Comparison of ENCODE assay signal across 1 cellular context in genomic region chr19:41957838-41958366, GRCh38.
TF ChIP-seq lines count a peak whose summit lies in the region.

No MANE protein-coding gene starts in this region.

TF ChIP-seq in A549, 52 proteins besides CTCF, POLR2A, EP300 and RAD21 (continued from another document):
- TF ChIP-seq REST (IDR thresholded peaks at IDR 0.05), result no peak
- TF ChIP-seq ZFP36 (IDR thresholded peaks at IDR 0.05; ENCODE audit: borderline replicate concordance, partially characterized antibody), result no peak
- TF ChIP-seq, protein P1, sequence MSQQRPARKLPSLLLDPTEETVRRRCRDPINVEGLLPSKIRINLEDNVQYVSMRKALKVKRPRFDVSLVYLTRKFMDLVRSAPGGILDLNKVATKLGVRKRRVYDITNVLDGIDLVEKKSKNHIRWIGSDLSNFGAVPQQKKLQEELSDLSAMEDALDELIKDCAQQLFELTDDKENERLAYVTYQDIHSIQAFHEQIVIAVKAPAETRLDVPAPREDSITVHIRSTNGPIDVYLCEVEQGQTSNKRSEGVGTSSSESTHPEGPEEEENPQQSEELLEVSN (IDR thresholded peaks at IDR 0.05; ENCODE audit: borderline replicate concordance, low read depth), result 0 out of 2 replicates have a peak, but pooled peaks have one; percentile 42
- no peak for TF ChIP-seq ZC3H11A (IDR thresholded peaks at IDR 0.05)
- peak; percentile 23; the same call in 1 of the 2 replicates for TF ChIP-seq ESRRA (IDR thresholded peaks at IDR 0.05; ENCODE audit: borderline replicate concordance, low read length)
- TF ChIP-seq, protein P2, sequence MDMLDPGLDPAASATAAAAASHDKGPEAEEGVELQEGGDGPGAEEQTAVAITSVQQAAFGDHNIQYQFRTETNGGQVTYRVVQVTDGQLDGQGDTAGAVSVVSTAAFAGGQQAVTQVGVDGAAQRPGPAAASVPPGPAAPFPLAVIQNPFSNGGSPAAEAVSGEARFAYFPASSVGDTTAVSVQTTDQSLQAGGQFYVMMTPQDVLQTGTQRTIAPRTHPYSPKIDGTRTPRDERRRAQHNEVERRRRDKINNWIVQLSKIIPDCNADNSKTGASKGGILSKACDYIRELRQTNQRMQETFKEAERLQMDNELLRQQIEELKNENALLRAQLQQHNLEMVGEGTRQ (IDR thresholded peaks at IDR 0.05), result peak; percentile 66
- TF ChIP-seq NPAS2 (CRISPR knock-in tag; IDR thresholded peaks at IDR 0.05; ENCODE audit: borderline replicate concordance), result no peak
- TF ChIP-seq HMGXB4 (CRISPR knock-in tag; IDR thresholded peaks at IDR 0.05; ENCODE audit: borderline replicate concordance), result no peak
- no peak for TF ChIP-seq CBX8 (IDR thresholded peaks at IDR 0.05)
- TF ChIP-seq, protein P3, sequence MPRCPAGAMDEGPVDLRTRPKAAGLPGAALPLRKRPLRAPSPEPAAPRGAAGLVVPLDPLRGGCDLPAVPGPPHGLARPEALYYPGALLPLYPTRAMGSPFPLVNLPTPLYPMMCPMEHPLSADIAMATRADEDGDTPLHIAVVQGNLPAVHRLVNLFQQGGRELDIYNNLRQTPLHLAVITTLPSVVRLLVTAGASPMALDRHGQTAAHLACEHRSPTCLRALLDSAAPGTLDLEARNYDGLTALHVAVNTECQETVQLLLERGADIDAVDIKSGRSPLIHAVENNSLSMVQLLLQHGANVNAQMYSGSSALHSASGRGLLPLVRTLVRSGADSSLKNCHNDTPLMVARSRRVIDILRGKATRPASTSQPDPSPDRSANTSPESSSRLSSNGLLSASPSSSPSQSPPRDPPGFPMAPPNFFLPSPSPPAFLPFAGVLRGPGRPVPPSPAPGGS (IDR thresholded peaks at IDR 0.05), result no peak
- no peak for TF ChIP-seq GATA3 (IDR thresholded peaks at IDR 0.05; ENCODE audit: borderline replicate concordance)
- no peak for TF ChIP-seq CHD2 (IDR thresholded peaks at IDR 0.05; ENCODE audit: low read length, partially characterized antibody)
- TF ChIP-seq HOXB5 (CRISPR knock-in tag; IDR thresholded peaks at IDR 0.05), result no peak
